ENCODE assay signal across 2 cellular contexts in the genomic region with DNA sequence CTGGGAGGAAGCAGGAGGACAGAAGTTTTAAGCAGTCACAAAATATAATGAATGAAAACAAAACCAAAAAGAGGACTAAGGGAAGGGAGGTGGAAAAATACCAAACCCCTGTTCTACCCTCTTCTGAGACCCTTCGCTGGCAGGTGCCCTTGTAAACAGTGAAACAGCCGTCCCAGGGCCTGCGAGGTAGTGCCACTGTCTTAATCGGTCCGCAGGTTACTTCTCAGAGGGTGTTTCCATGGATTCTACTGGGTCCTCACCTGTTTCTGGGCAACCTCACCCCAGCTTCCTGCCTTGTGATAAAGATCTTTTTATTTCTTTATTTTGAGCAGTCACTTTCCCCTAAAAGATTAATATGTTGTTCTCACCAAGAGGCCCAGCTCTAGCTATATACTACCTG.
TF ChIP-seq lines count a peak whose summit lies in the region.

No MANE protein-coding gene starts in this region.

TF ChIP-seq in IMR-90, 13 proteins besides CTCF, POLR2A, EP300 and RAD21:
- TF ChIP-seq, protein P1, sequence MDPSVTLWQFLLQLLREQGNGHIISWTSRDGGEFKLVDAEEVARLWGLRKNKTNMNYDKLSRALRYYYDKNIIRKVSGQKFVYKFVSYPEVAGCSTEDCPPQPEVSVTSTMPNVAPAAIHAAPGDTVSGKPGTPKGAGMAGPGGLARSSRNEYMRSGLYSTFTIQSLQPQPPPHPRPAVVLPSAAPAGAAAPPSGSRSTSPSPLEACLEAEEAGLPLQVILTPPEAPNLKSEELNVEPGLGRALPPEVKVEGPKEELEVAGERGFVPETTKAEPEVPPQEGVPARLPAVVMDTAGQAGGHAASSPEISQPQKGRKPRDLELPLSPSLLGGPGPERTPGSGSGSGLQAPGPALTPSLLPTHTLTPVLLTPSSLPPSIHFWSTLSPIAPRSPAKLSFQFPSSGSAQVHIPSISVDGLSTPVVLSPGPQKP (IDR thresholded peaks at IDR 0.05; ENCODE audit: borderline replicate concordance, low read depth, low read length): no peak
- TF ChIP-seq BHLHE40 (IDR thresholded peaks at IDR 0.05; ENCODE audit: low read depth, low read length) (no peak), RFX5 (IDR thresholded peaks at IDR 0.05; ENCODE audit: low read depth, low read length) (no peak), RCOR1 (IDR thresholded peaks at IDR 0.05; ENCODE audit: insufficient replicate concordance, low read length) (no peak), MXI1 (IDR thresholded peaks at IDR 0.05; ENCODE audit: borderline replicate concordance, low read depth, low read length) (no peak), FOS (IDR thresholded peaks at IDR 0.05; ENCODE audit: low read depth, low read length) (no peak), NFE2L2 (IDR thresholded peaks at IDR 0.05; ENCODE audit: low read depth, low read length) (no peak), MAZ (IDR thresholded peaks at IDR 0.05; ENCODE audit: borderline replicate concordance, low read depth, low read length) (no peak), CHD1 (IDR thresholded peaks at IDR 0.05; ENCODE audit: low read depth, low read length) (no peak), CEBPB (IDR thresholded peaks at IDR 0.05; ENCODE audit: low read depth, low read length) (no peak), SMC3 (IDR thresholded peaks at IDR 0.05; ENCODE audit: low read depth, low read length) (no peak), MAFK (IDR thresholded peaks at IDR 0.05; ENCODE audit: low read depth, low read length) (no peak)
- TF ChIP-seq, protein P2, sequence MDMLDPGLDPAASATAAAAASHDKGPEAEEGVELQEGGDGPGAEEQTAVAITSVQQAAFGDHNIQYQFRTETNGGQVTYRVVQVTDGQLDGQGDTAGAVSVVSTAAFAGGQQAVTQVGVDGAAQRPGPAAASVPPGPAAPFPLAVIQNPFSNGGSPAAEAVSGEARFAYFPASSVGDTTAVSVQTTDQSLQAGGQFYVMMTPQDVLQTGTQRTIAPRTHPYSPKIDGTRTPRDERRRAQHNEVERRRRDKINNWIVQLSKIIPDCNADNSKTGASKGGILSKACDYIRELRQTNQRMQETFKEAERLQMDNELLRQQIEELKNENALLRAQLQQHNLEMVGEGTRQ (IDR thresholded peaks at IDR 0.05; ENCODE audit: low read depth, low read length): no peak

TF ChIP-seq in GM12878, 131 proteins besides CTCF, POLR2A, EP300 and RAD21:
- TF ChIP-seq KDM1A (IDR thresholded peaks at IDR 0.05; ENCODE audit: borderline replicate concordance): no peak
